In genomic region chr6:166541876-166542579, GRCh38 we compare ENCODE assay signal across 9 cellular contexts. TPM values are rescaled to one million over a fixed set of nuclear protein-coding genes. Genes with fewer than 3 reads are reported as not detected.
A peak's percentile ranks its signal among the peaks of the same experiment; 100 is the strongest.
DNase-seq lines count a peak whose midpoint lies in the region; ATAC-seq and TF ChIP-seq lines count a peak whose summit lies in the region.
"Had no signal": no experiment of that assay in that cellular context is flagged by ENCODE, and none has a peak within 500 bp of the region (broad histone marks: within the 10 kb centered on the region; RNA-seq: fewer than 3 reads in every experiment).

No MANE protein-coding gene starts in this region.

- H3K9me3 ChIP-seq in Caco-2: no peaks in the 10 kb centered on the region
- H3K9me3 ChIP-seq in mucosa of descending colon: no peaks in the 10 kb centered on the region
- no peaks in the 10 kb centered on the region for H3K9me3 ChIP-seq in MM.1S (replicated peaks; ENCODE audit: insufficient read depth, low read length)

- H3K4me3 ChIP-seq in Caco-2 (ENCODE audit: low read depth, low read length): no peak overlapping the region
- H3K4me3 ChIP-seq in mucosa of descending colon: no peak overlapping the region
- H3K4me3 ChIP-seq in MM.1S (ENCODE audit: low read length): no peak overlapping the region

- peaks cover 9% of the 10 kb centered on the region for H3K4me1 Mint-ChIP-seq in Caco-2 (ENCODE audit: low read depth, unreplicated experiment)
- peaks cover 26% of the 10 kb centered on the region for H3K4me1 Mint-ChIP-seq in activated T-helper 1 cell treated with anti-CD3 and anti-CD28 coated beads, Interleukin-12 subunit alpha, Interleukin-12 subunit beta, Interleukin-2, Interleukin-4 antibody, amounts not matched to agents 30 ng/mL and 10 ng/mL and 1 ng/mL, durations not matched to agents 14 hours and 24 hours and 36 hours (ENCODE audit: low read depth)

- ATAC-seq in GM21447 (IDR thresholded peaks at IDR 0.05; ENCODE audit: unreplicated experiment): peak; percentile 43
- ATAC-seq in mucosa of descending colon: peak; percentile 51

- H3K27me3 ChIP-seq in Caco-2 (replicated peaks; ENCODE audit: control insufficient read depth, insufficient read depth, low read length) (no peaks in the 10 kb centered on the region; the same call in none of the 2 replicates), MM.1S (replicated peaks; ENCODE audit: insufficient read depth, low read length) (no peaks in the 10 kb centered on the region)

- H2AFZ ChIP-seq in MM.1S (ENCODE audit: low read length): no peak overlapping the region

- H3K4me2 ChIP-seq in MM.1S (ENCODE audit: low read depth, low read length): no peak overlapping the region

- POLR2A ChIA-PET in Caco-2 (lab: Charles Lee): no interaction called here

- no peaks in the 10 kb centered on the region for H3K9me3 Mint-ChIP-seq in Caco-2 (ENCODE audit: unreplicated experiment)
- H3K9me3 Mint-ChIP-seq in activated T-helper 1 cell treated with anti-CD3 and anti-CD28 coated beads, Interleukin-12 subunit alpha, Interleukin-12 subunit beta, Interleukin-2, Interleukin-4 antibody, amounts not matched to agents 30 ng/mL and 10 ng/mL and 1 ng/mL, durations not matched to agents 14 hours and 24 hours and 36 hours: no peaks in the 10 kb centered on the region

- peaks cover 23% of the 10 kb centered on the region for H3K27me3 Mint-ChIP-seq in Caco-2 (ENCODE audit: insufficient read depth, unreplicated experiment)
- H3K27me3 Mint-ChIP-seq in activated T-helper 1 cell treated with anti-CD3 and anti-CD28 coated beads, Interleukin-12 subunit alpha, Interleukin-12 subunit beta, Interleukin-2, Interleukin-4 antibody, amounts not matched to agents 30 ng/mL and 10 ng/mL and 1 ng/mL, durations not matched to agents 14 hours and 24 hours and 36 hours (ENCODE audit: insufficient read depth): peaks cover 2% of the 10 kb centered on the region

- no peaks in the 10 kb centered on the region for H4K20me1 ChIP-seq in MM.1S (ENCODE audit: insufficient read depth, low read length)

- intact Hi-C loops in Caco-2 (cut with micrococcal nuclease; ENCODE audit: unreplicated experiment) (no loop called here), mucosa of descending colon (cut with DNase I, micrococcal nuclease) (no loop called here)
- intact Hi-C loops in activated T-helper 1 cell treated with anti-CD3 and anti-CD28 coated beads, Interleukin-12 subunit alpha, Interleukin-12 subunit beta, Interleukin-2, Interleukin-4 antibody, amounts not matched to agents 30 ng/mL and 10 ng/mL and 1 ng/mL, durations not matched to agents 14 hours and 24 hours and 36 hours (cut with micrococcal nuclease): loop anchor here (1.0 to 5.0 kb wide), 4 partner anchors 54 to 410 kb away; partner anchors contain the start of gene RPS6KA2

- no TSS peak for BruUV-seq in Caco-2 (replicated peaks; lab: Mats Ljungman, UMichigan)

- DNase-seq in Caco-2: no peak
- no peak for DNase-seq in activated T-helper 1 cell treated with anti-CD3 and anti-CD28 coated beads, Interleukin-12 subunit alpha, Interleukin-12 subunit beta, Interleukin-2, Interleukin-4 antibody, amounts not matched to agents 30 ng/mL and 10 ng/mL and 1 ng/mL, durations not matched to agents 14 hours and 24 hours and 36 hours (ENCODE audit: low spot score)
- no peak for DNase-seq in mucosa of descending colon
- DNase-seq in HK-2 (ENCODE audit: unreplicated experiment): no peak
- DNase-seq in MM.1S: no peak
- no peak for DNase-seq in NCI-H82 (lab: John Stamatoyannopoulos, UW)
- DNase-seq in NCI-H2081 (lab: John Stamatoyannopoulos, UW): no peak
- DNase-seq: stimulated activated CD8-positive, alpha-beta memory T cell treated with anti-CD3 and anti-CD28 coated beads, Interleukin-4, amount 100 ng/mL, for 48 hours had no signal

- H3K79me2 ChIP-seq in MM.1S (ENCODE audit: low read length): no peaks in the 10 kb centered on the region

- H3K4me1 ChIP-seq in Caco-2 (0 out of 2 replicates have a peak, but pooled peaks cover 7% of the 10 kb centered on the region), mucosa of descending colon (ENCODE audit: low read depth) (peaks cover 5% of the 10 kb centered on the region), MM.1S (ENCODE audit: low read length) (no peaks in the 10 kb centered on the region)

- H3K36me3 Mint-ChIP-seq in Caco-2 (ENCODE audit: insufficient read depth, unreplicated experiment): no peaks in the 10 kb centered on the region
- no peaks in the 10 kb centered on the region for H3K36me3 Mint-ChIP-seq in activated T-helper 1 cell treated with anti-CD3 and anti-CD28 coated beads, Interleukin-12 subunit alpha, Interleukin-12 subunit beta, Interleukin-2, Interleukin-4 antibody, amounts not matched to agents 30 ng/mL and 10 ng/mL and 1 ng/mL, durations not matched to agents 14 hours and 24 hours and 36 hours (ENCODE audit: low read depth)

- H3K36me3 ChIP-seq in Caco-2 (ENCODE audit: control insufficient read depth, insufficient read depth, low read length): no peaks in the 10 kb centered on the region
- no peaks in the 10 kb centered on the region for H3K36me3 ChIP-seq in mucosa of descending colon (ENCODE audit: low read depth)
- H3K36me3 ChIP-seq in MM.1S (replicated peaks; ENCODE audit: insufficient read depth, low read length): no peaks in the 10 kb centered on the region

- H3K9ac ChIP-seq in MM.1S (ENCODE audit: low read length): no peak overlapping the region

- H3F3A ChIP-seq in MM.1S (ENCODE audit: insufficient read depth, low read length): no peaks in the 10 kb centered on the region

- no peaks in the 10 kb centered on the region for H3K9me2 ChIP-seq in MM.1S (replicated peaks; ENCODE audit: insufficient read depth, low read length)

- CTCF ChIA-PET in Caco-2 (lab: Charles Lee): no interaction called here

- H3K4me3 Mint-ChIP-seq in Caco-2 (ENCODE audit: unreplicated experiment): peak overlapping the region; percentile 60
- H3K4me3 Mint-ChIP-seq in activated T-helper 1 cell treated with anti-CD3 and anti-CD28 coated beads, Interleukin-12 subunit alpha, Interleukin-12 subunit beta, Interleukin-2, Interleukin-4 antibody, amounts not matched to agents 30 ng/mL and 10 ng/mL and 1 ng/mL, durations not matched to agents 14 hours and 24 hours and 36 hours: peak overlapping the region; percentile 72

- TF ChIP-seq CTCF in Caco-2 (IDR thresholded peaks at IDR 0.05; ENCODE audit: insufficient read depth in 1 of 2, low read depth in 1 of 2, low read length in 1 of 2, severe bottlenecking in 1 of 2, unreplicated experiment in 1 of 2): no peak
- TF ChIP-seq CTCF in mucosa of descending colon (IDR thresholded peaks at IDR 0.05): no peak
- no peak for TF ChIP-seq CTCF in MM.1S (IDR thresholded peaks at IDR 0.05; ENCODE audit: low read length)

- no peak overlapping the region for H3K27ac Mint-ChIP-seq in Caco-2 (ENCODE audit: unreplicated experiment)
- peak overlapping the region; percentile 86 for H3K27ac Mint-ChIP-seq in activated T-helper 1 cell treated with anti-CD3 and anti-CD28 coated beads, Interleukin-12 subunit alpha, Interleukin-12 subunit beta, Interleukin-2, Interleukin-4 antibody, amounts not matched to agents 30 ng/mL and 10 ng/mL and 1 ng/mL, durations not matched to agents 14 hours and 24 hours and 36 hours

- no peak overlapping the region for H3K27ac ChIP-seq in MM.1S (ENCODE audit: low read length)

RNA-seq across cellular contexts. Expression of gene RAMACL, which starts 44.5 kb away (rescaled TPM):
- total RNA-seq in Caco-2 (2022) (0.20 and 0.39 TPM in 2 replicates), mucosa of descending colon (1 to 10 TPM in 1 of 3 donors, under 1 TPM in 2; 0.66 to 1.7 (median 0.92) TPM)
- 0.29 and 0.42 TPM in 2 replicates for total RNA-seq in activated T-helper 1 cell treated with anti-CD3 and anti-CD28 coated beads, Interleukin-12 subunit alpha, Interleukin-12 subunit beta, Interleukin-2, Interleukin-4 antibody, amounts not matched to agents 30 ng/mL and 10 ng/mL and 1 ng/mL, durations not matched to agents 14 hours and 24 hours and 36 hours
